In the genomic region with DNA sequence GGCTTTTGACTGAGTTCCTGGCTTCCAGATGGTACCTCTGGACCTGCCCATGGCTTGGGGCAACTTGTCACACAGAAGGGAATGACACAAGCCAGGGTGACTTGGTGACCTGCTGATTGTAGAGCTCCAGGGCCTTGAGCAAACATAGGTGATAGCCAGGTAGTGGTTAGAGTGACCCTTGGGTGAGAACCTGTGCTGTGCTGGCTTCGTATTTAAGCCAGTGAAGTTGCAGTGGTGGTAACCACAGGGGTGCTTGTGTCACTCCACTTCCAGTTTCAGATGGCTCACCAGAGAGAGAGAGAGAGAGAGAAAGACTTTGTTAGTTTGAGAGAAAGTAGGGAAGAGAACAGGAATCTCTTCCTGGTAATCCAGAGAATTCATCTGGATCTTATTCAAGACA, we compare ENCODE assay signal across 26 cellular contexts.
"Had no signal": no experiment of that assay in that cellular context is flagged by ENCODE, and none has a peak within 500 bp of the region (broad histone marks: within the 10 kb centered on the region; RNA-seq: fewer than 3 reads in every experiment).

No MANE protein-coding gene starts in this region.

- H3K9me3 ChIP-seq: suprapubic skin, testis, thoracic aorta, thyroid gland, transverse colon, upper lobe of left lung, upper lobe of right lung, uterus, vagina had no signal

- H3K27ac ChIP-seq: stomach, suprapubic skin, testis, thoracic aorta, thyroid gland, tibial artery, tibial nerve, transverse colon, upper lobe of left lung, upper lobe of right lung, uterus, vagina had no signal

- ATAC-seq: stimulated activated effector memory CD8-positive, alpha-beta T cell treated with anti-CD3 and anti-CD28 coated beads, Interleukin-12 subunit alpha, Interleukin-12 subunit beta, amount 100 ng/mL, for 72 hours; stimulated activated memory B cell treated with anti-CD40 and anti-IgM and Interleukin-4, amounts not matched to agents 10 μg/mL and 1 μg/mL and 100 μg/mL, for 72 hours; stimulated activated naive B cell treated with anti-CD40 and anti-IgM and Interleukin-4, amounts not matched to agents 10 μg/mL and 1 μg/mL and 100 μg/mL, for 72 hours; stimulated activated naive CD8-positive, alpha-beta T cell treated with anti-CD3 and anti-CD28 coated beads, Interleukin-15, amount 100 ng/mL, for 72 hours; stimulated activated naive CD8-positive, alpha-beta T cell treated with anti-CD3 and anti-CD28 coated beads, Interleukin-15, Interleukin-2, amounts not matched to agents 100 U/mL and 50 U/mL, for 24 hours; upper lobe of right lung had no signal

- H3K4me3 ChIP-seq: stomach, suprapubic skin, testis, thoracic aorta, thyroid gland, tibial artery, tibial nerve, transverse colon, upper lobe of left lung, upper lobe of right lung, uterus, vagina had no signal

- DNase-seq: stimulated activated CD4-positive, alpha-beta T cell treated with anti-CD3 and anti-CD28 coated beads, Interleukin-2, amount 100 ng/mL, for 48 hours; stimulated activated CD4-positive, alpha-beta T cell treated with anti-CD3 and anti-CD28 coated beads, Interleukin-4, amount 100 ng/mL, for 1 hour; stimulated activated CD4-positive, alpha-beta T cell treated with anti-CD3 and anti-CD28 coated beads, Interleukin-4, amount 100 ng/mL, for 24 hours; stimulated activated CD4-positive, alpha-beta T cell treated with anti-CD3 and anti-CD28 coated beads, Interleukin-4, amount 100 ng/mL, for 4 hours; stimulated activated CD8-positive, alpha-beta memory T cell treated with anti-CD3 and anti-CD28 coated beads, Interleukin-4, amount 100 ng/mL, for 48 hours; stimulated activated naive B cell treated with anti-CD40 and anti-IgM and Interleukin-4, amounts not matched to agents 10 μg/mL and 1 μg/mL and 100 μg/mL, for 72 hours; stimulated activated naive CD4-positive, alpha-beta T cell; stimulated activated naive CD4-positive, alpha-beta T cell treated with Interleukin-2 at 50 U/mL for 16 hours; stimulated activated naive CD8-positive, alpha-beta T cell treated with anti-CD3 and anti-CD28 coated beads, Interleukin-15, amount 100 ng/mL, for 72 hours; stimulated activated naive CD8-positive, alpha-beta T cell treated with anti-CD3 and anti-CD28 coated beads, Interleukin-15, Interleukin-2, amounts not matched to agents 100 U/mL and 50 U/mL, for 24 hours; stomach; substantia nigra; testis; thyroid gland; tibial artery; transverse colon; trophoblast cell; upper lobe of left lung; upper lobe of right lung; uterus had no signal

- H3K36me3 ChIP-seq: stomach, suprapubic skin, thoracic aorta, thyroid gland, tibial artery, tibial nerve, transverse colon, upper lobe of left lung, upper lobe of right lung, uterus, vagina had no signal

- H3K4me1 ChIP-seq: stomach, suprapubic skin, testis, thyroid gland, tibial artery, tibial nerve, transverse colon, upper lobe of left lung, upper lobe of right lung, uterus, vagina had no signal

- H3K27me3 ChIP-seq: stomach, suprapubic skin, testis, thyroid gland, tibial artery, tibial nerve, transverse colon, upper lobe of left lung, upper lobe of right lung, uterus, vagina had no signal
